Comparison of ENCODE assay signal across 1 cellular context in the genomic region with DNA sequence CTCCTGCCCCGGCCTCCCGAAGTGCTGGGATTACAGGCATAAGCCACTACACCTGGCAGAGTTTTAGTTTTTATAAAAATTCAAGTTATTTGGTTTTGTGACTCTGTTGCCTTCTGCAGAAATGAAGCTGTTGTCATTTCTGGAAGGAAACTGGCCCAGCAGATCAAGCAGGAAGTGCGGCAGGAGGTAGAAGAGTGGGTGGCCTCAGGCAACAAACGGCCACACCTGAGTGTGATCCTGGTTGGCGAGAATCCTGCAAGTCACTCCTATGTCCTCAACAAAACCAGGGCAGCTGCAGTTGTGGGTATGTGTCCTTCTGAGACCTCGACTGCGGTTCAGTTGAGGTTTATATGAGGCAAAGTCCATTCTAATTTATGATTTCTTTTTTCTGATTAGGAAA.
TF ChIP-seq lines count a peak whose summit lies in the region.

No MANE protein-coding gene starts in this region.

TF ChIP-seq in endothelial cell of umbilical vein, 7 proteins besides CTCF, POLR2A, EP300 and RAD21:
- TF ChIP-seq EZH2 (IDR thresholded peaks at IDR 0.05; ENCODE audit: borderline replicate concordance, low read depth, low read length, severe bottlenecking): no peak
